ENCODE assay signal across 8 cellular contexts in the genomic region with DNA sequence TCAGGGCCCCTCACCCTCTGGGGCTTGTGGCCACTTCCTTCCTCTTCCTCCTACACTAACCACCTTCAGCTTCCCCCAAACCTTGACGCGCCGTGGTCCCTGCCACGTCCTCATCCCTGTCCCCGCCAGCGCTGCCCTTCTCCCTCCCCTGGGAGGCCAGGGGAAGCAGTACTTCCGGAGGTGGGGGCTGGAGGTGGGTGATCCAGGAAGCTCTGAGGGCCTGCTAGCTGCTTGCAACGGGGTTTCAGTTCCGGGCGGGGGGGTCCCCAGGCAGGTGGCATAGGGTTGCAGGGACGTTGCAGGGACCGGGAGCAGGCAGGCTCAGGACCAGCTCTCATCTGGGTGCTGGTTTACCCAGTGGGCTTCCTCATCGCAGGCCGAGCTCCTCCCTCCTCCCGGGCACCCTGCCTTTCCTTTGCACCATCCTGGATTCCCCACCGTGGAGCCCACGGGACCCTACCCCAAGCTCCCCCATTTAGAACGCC.
DNase-seq lines count a peak whose midpoint lies in the region; ATAC-seq, FAIRE-seq and TF ChIP-seq lines count a peak whose summit lies in the region.

No MANE protein-coding gene starts in this region.

- H3K27ac Mint-ChIP-seq in activated CD4-positive, alpha-beta T cell treated with anti-CD3 and anti-CD28 coated beads for 36 hours, result peak overlapping the region; percentile 82

- no peak for TF ChIP-seq CTCF in left ventricle myocardium inferior (IDR thresholded peaks at IDR 0.05; ENCODE audit: borderline replicate concordance)
- TF ChIP-seq CTCF in upper lobe of left lung (IDR thresholded peaks at IDR 0.05), result no peak

- TF ChIP-seq POLR2A in upper lobe of left lung (IDR thresholded peaks at IDR 0.05), result no peak

- CTCF ChIA-PET in activated CD4-positive, alpha-beta T cell treated with anti-CD3 and anti-CD28 coated beads for 36 hours (lab: Charles Lee), result interaction anchor here (0.6 to 1.2 kb wide), 3 partner anchors 11 to 1549 kb away, joined by 3 to 4 read pairs (median 4); no protein-coding TSS in a partner anchor

- H3K27me3 ChIP-seq in left ventricle myocardium inferior (ENCODE audit: low read depth), result no peaks in the 10 kb centered on the region
- H3K27me3 ChIP-seq in upper lobe of left lung, result no peaks in the 10 kb centered on the region

- no peak for FAIRE-seq in RCC 7860 (lab: Jason Lieb, UNC)

- H3K27me3 Mint-ChIP-seq in activated CD4-positive, alpha-beta T cell treated with anti-CD3 and anti-CD28 coated beads for 36 hours, result peaks cover 5% of the 10 kb centered on the region

- H3K4me3 ChIP-seq in left ventricle myocardium inferior (peak overlapping the region; percentile 11), upper lobe of left lung (peak overlapping the region in 1 of 4 donors; percentile 31)

- peak overlapping the region; percentile 67 for H3K27ac ChIP-seq in left ventricle myocardium inferior (replicated peaks)
- H3K27ac ChIP-seq in upper lobe of left lung, result peak overlapping the region; percentile 62 to 83 (median 76)

- TF ChIP-seq EP300 in upper lobe of left lung (IDR thresholded peaks at IDR 0.05), result no peak

- intact Hi-C loops in activated CD4-positive, alpha-beta T cell treated with anti-CD3 and anti-CD28 coated beads for 36 hours (cut with DNase I, micrococcal nuclease), result loop anchor here in 1 of 2 experiments (10.0 kb wide), 1 partner anchor 1719 kb away; a partner anchor contains a TSS
- intact Hi-C loops in left ventricle myocardium inferior (cut with micrococcal nuclease), result no loop called here

- H3K9me3 Mint-ChIP-seq in activated CD4-positive, alpha-beta T cell treated with anti-CD3 and anti-CD28 coated beads for 36 hours (ENCODE audit: low read depth), result peaks cover 9% of the 10 kb centered on the region

- POLR2A ChIA-PET in activated CD4-positive, alpha-beta T cell treated with anti-CD3 and anti-CD28 coated beads for 36 hours (lab: Charles Lee), result interaction anchor here (1.0 kb wide), 1 partner anchor 139 kb away, joined by 3 read pairs; no protein-coding TSS in a partner anchor

- WGBS in upper lobe of left lung, 2 donors, result 26 to 36% methylated on average over 15 of the region's 18 CpGs

- H3K4me1 Mint-ChIP-seq in activated CD4-positive, alpha-beta T cell treated with anti-CD3 and anti-CD28 coated beads for 36 hours, result peaks cover 52% of the 10 kb centered on the region

- ATAC-seq in activated CD4-positive, alpha-beta T cell treated with anti-CD3 and anti-CD28 coated beads for 36 hours, result peak; percentile 50
- peak; percentile 1 to 29 for ATAC-seq in upper lobe of left lung (ENCODE audit: low FRiP score in 2 of 2)

- H3K36me3 ChIP-seq in left ventricle myocardium inferior (no peaks in the 10 kb centered on the region), upper lobe of left lung (peaks cover 0 to 3% (median 0%) of the 10 kb centered on the region in 4 donors)

- H3K4me1 ChIP-seq in left ventricle myocardium inferior (peaks cover 92% of the 10 kb centered on the region), upper lobe of left lung (peaks cover 63 to 74% (median 70%) of the 10 kb centered on the region in 4 donors)

- H3K4me3 Mint-ChIP-seq in activated CD4-positive, alpha-beta T cell treated with anti-CD3 and anti-CD28 coated beads for 36 hours, result peak overlapping the region; percentile 69

- peaks cover 12% of the 10 kb centered on the region for H3K36me3 Mint-ChIP-seq in activated CD4-positive, alpha-beta T cell treated with anti-CD3 and anti-CD28 coated beads for 36 hours (ENCODE audit: low read depth)

- DNase-seq in activated gamma-delta T cell treated with Interleukin-2 at 50 U/mL for 16 hours (peak; percentile 47), activated gamma-delta T cell (lab: John Stamatoyannopoulos, UW) (no peak), left ventricle myocardium inferior (no peak), upper lobe of left lung (peak in 1 of 2 donors; percentile 72), NCI-H524 treated with DMSO at 0.1 percent for 48 hours (lab: John Stamatoyannopoulos, UW) (no peak), RCC 7860 (ENCODE audit: low spot score) (no peak), DMS114 treated with DMSO at 0.1 percent for 48 hours (lab: John Stamatoyannopoulos, UW; ENCODE audit: unreplicated experiment) (no peak)
- DNase-seq in activated CD4-positive, alpha-beta T cell treated with anti-CD3 and anti-CD28 coated beads for 36 hours, result peak; percentile 85

- H3K9me3 ChIP-seq in left ventricle myocardium inferior (replicated peaks), result peaks cover 8% of the 10 kb centered on the region
- no peaks in the 10 kb centered on the region for H3K9me3 ChIP-seq in upper lobe of left lung

Comparison
In these comparisons a context has a peak if more than half of its experiments do, and no peak if none do; other contexts are left out.
1. DNase-seq: peak in activated gamma-delta T cell treated with Interleukin-2 at 50 U/mL for 16 hours (single experiment) and activated CD4-positive, alpha-beta T cell treated with anti-CD3 and anti-CD28 coated beads for 36 hours (single experiment); none in activated gamma-delta T cell (single experiment), left ventricle myocardium inferior (single experiment), NCI-H524 treated with DMSO at 0.1 percent for 48 hours (single experiment), RCC 7860 (single experiment) and DMS114 treated with DMSO at 0.1 percent for 48 hours (single experiment).